ENCODE assay signal across 23 cellular contexts in genomic region chr1:7315316-7315715, GRCh38.
"Had no signal": no experiment of that assay in that cellular context is flagged by ENCODE, and none has a peak within 500 bp of the region (broad histone marks: within the 10 kb centered on the region; RNA-seq: fewer than 3 reads in every experiment).

No MANE protein-coding gene starts in this region.

- H3K27me3 ChIP-seq: neutrophil, ovary, testis, transverse colon had no signal

- H3K4me3 ChIP-seq: ovary, skin epidermis, testis, transverse colon had no signal

- DNase-seq: activated CD4-positive, alpha-beta T cell treated with anti-CD3 and anti-CD28 coated beads for 4 hours; activated CD4-positive, alpha-beta T cell treated with anti-CD3 and anti-CD28 coated beads, Interleukin-2, amount 50 U/mL, for 48 hours; activated CD4-positive, CD25-positive, alpha-beta regulatory T cell; activated CD8-positive, alpha-beta memory T cell treated with anti-CD3 and anti-CD28 coated beads for 24 hours; activated effector memory CD4-positive, alpha-beta T cell treated with Interleukin-2 at 50 U/mL for 16 hours; activated naive CD4-positive, alpha-beta T cell treated with Interleukin-2 at 50 U/mL for 16 hours; anterior cingulate cortex; caudate nucleus; foreskin melanocyte; left cardiac atrium; naive B cell; nephron progenitor cell; ovary; stimulated activated CD4-positive, alpha-beta T cell treated with anti-CD3 and anti-CD28 coated beads, Interleukin-12 subunit alpha, Interleukin-12 subunit beta, amount 100 ng/mL, for 4 hours; stimulated activated CD4-positive, alpha-beta T cell treated with anti-CD3 and anti-CD28 coated beads, Interleukin-4, amount 100 ng/mL, for 1 hour; stimulated activated naive CD8-positive, alpha-beta T cell treated with anti-CD3 and anti-CD28 coated beads, Interleukin-15, Interleukin-2, amounts not matched to agents 100 U/mL and 50 U/mL, for 24 hours; T-helper 1 cell; testis; transverse colon had no signal

- H3K9me3 ChIP-seq: neutrophil, ovary, testis, transverse colon had no signal

- ATAC-seq: left cardiac atrium; sciatic nerve; stimulated activated naive CD8-positive, alpha-beta T cell treated with anti-CD3 and anti-CD28 coated beads, Interleukin-15, Interleukin-2, amounts not matched to agents 100 U/mL and 50 U/mL, for 24 hours had no signal

- H3K27ac ChIP-seq: epithelial cell of prostate, neutrophil, ovary, skin epidermis, testis, transverse colon had no signal

- H3K4me1 ChIP-seq: testis, transverse colon had no signal

- H3K36me3 ChIP-seq: neutrophil, ovary, transverse colon had no signal
